ENCODE assay signal across 7 cellular contexts in genomic region chr15:84480174-84480681, GRCh38.
DNase-seq lines count a peak whose midpoint lies in the region; ATAC-seq, FAIRE-seq and TF ChIP-seq lines count a peak whose summit lies in the region.
"Not testable (repeated sequence)": the region's sequence is repeated elsewhere in the genome, so short reads cannot be mapped to it uniquely, and the experiment has no call there.

No MANE protein-coding gene starts in this region.

- not testable (repeated sequence) for TF ChIP-seq EP300 in A549 (IDR thresholded peaks at IDR 0.05); K562 (IDR thresholded peaks at IDR 0.05; ENCODE audit: low read length); HepG2 (IDR thresholded peaks at IDR 0.05; ENCODE audit: low read depth in 2 of 2, low read length in 2 of 2); HepG2 (CRISPR knock-in tag; IDR thresholded peaks at IDR 0.05; ENCODE audit: borderline replicate concordance)

- not testable (repeated sequence) for H3K79me2 ChIP-seq in K562 (ENCODE audit: control insufficient read depth, insufficient read depth, low read length); HepG2 (ENCODE audit: insufficient read depth, low read length)

- H3K27ac Mint-ChIP-seq in WTC11; activated CD8-positive, alpha-beta T cell treated with anti-CD3 and anti-CD28 coated beads, Interleukin-2, amount 10 ng/mL, durations not matched to agents 7 days and 5 days; stimulated activated naive CD8-positive, alpha-beta T cell treated with anti-CD3 and anti-CD28 coated beads, Interleukin-15, amount 100 ng/mL, for 72 hours: not testable (repeated sequence)

- not testable (repeated sequence) for H3K9ac ChIP-seq in K562 (ENCODE audit: insufficient read depth in 1 of 2, low read depth in 2 of 2, low read length in 2 of 2); HepG2 (ENCODE audit: insufficient read depth, low read depth, low read length)

- in situ Hi-C loops in Panc1 (cut with HindIII; ENCODE audit: low pct_unique_long_range_greater_than_20kb, low sequenced_read_pairs); HepG2 (cut with HindIII; ENCODE audit: extremely low pct_ligation_motif_present, low pct_unique_long_range_greater_than_20kb): not testable (repeated sequence)
- in situ Hi-C loops in K562 (cut with MboI): loop anchor here (25.0 kb wide), 1 partner anchor 343 kb away; no protein-coding TSS in a partner anchor

- not testable (repeated sequence) for H3K9me3 ChIP-seq in A549; Panc1 (ENCODE audit: control insufficient read depth, insufficient read depth, low read depth, low read length); K562 (replicated peaks; ENCODE audit: control insufficient read depth, insufficient read depth, low read depth, low read length); HepG2 (ENCODE audit: low read length)

- TF ChIP-seq CTCF in A549 (IDR thresholded peaks at IDR 0.05); Panc1 (IDR thresholded peaks at IDR 0.05); WTC11 (IDR thresholded peaks at IDR 0.05); K562 (IDR thresholded peaks at IDR 0.05 in 2 of 3, conservative IDR thresholded peaks at IDR 0.05 in 1 of 3; ENCODE audit: insufficient read depth in 2 of 3, low read depth in 1 of 3, low read length in 3 of 3); HepG2 (CRISPR knock-in tag; IDR thresholded peaks at IDR 0.05): not testable (repeated sequence)

- not testable (repeated sequence) for FAIRE-seq in A549 (lab: Jason Lieb, UNC); K562 (lab: Jason Lieb, UNC); HepG2 (lab: Jason Lieb, UNC)

- not testable (repeated sequence) for H4K20me1 ChIP-seq in K562 (replicated peaks; ENCODE audit: control insufficient read depth, insufficient read depth, low read length); HepG2 (ENCODE audit: insufficient read depth, low read length)

- not testable (repeated sequence) for H3K4me1 ChIP-seq in A549; Panc1 (ENCODE audit: control insufficient read depth, insufficient read depth, low read length); K562 (replicated peaks in 1 of 2; ENCODE audit: control insufficient read depth in 2 of 2, insufficient read depth in 2 of 2, low read length in 2 of 2); HepG2 (ENCODE audit: insufficient read depth, low read length)

- H3K27ac ChIP-seq in A549; Panc1 (ENCODE audit: low read length); K562 (ENCODE audit: extremely low read depth, low read depth, low read length); HepG2 (ENCODE audit: extremely low read length, insufficient read depth, low read length): not testable (repeated sequence)

- not testable (repeated sequence) for H3K27me3 Mint-ChIP-seq in WTC11 (ENCODE audit: low read depth); activated CD8-positive, alpha-beta T cell treated with anti-CD3 and anti-CD28 coated beads, Interleukin-2, amount 10 ng/mL, durations not matched to agents 7 days and 5 days (ENCODE audit: low read depth); stimulated activated naive CD8-positive, alpha-beta T cell treated with anti-CD3 and anti-CD28 coated beads, Interleukin-15, amount 100 ng/mL, for 72 hours

- not testable (repeated sequence) for H3K9me1 ChIP-seq in K562 (ENCODE audit: control insufficient read depth, insufficient read depth, low read length)

- H3K36me3 ChIP-seq in Panc1 (ENCODE audit: control insufficient read depth, insufficient read depth, low read length); K562 (ENCODE audit: control insufficient read depth, insufficient read depth, low read length); HepG2 (replicated peaks in 1 of 2; ENCODE audit: control insufficient read depth in 1 of 2, insufficient read depth in 2 of 2, low read length in 2 of 2): not testable (repeated sequence)

- not testable (repeated sequence) for H3K36me3 Mint-ChIP-seq in WTC11; activated CD8-positive, alpha-beta T cell treated with anti-CD3 and anti-CD28 coated beads, Interleukin-2, amount 10 ng/mL, durations not matched to agents 7 days and 5 days (ENCODE audit: low read depth)

- POLR2A ChIA-PET in A549 (lab: Yijun Ruan, JAX); Panc1 (lab: Charles Lee); WTC11 (lab: Charles Lee); activated CD8-positive, alpha-beta T cell treated with anti-CD3 and anti-CD28 coated beads, Interleukin-2, amount 10 ng/mL, durations not matched to agents 7 days and 5 days (lab: Charles Lee); K562 (lab: Yijun Ruan, JAX); HepG2 (lab: Yijun Ruan, JAX): not testable (repeated sequence)

- H3K4me1 Mint-ChIP-seq in WTC11; activated CD8-positive, alpha-beta T cell treated with anti-CD3 and anti-CD28 coated beads, Interleukin-2, amount 10 ng/mL, durations not matched to agents 7 days and 5 days (ENCODE audit: low read depth); stimulated activated naive CD8-positive, alpha-beta T cell treated with anti-CD3 and anti-CD28 coated beads, Interleukin-15, amount 100 ng/mL, for 72 hours: not testable (repeated sequence)

- ATAC-seq in A549 (peak; percentile 24 to 42), Panc1 (peak; percentile 33), WTC11 (peak; percentile 3; the same call in 1 of the 2 replicates), K562 (peak; percentile 58), HepG2 (peak; percentile 22)
- ATAC-seq in activated CD8-positive, alpha-beta T cell treated with anti-CD3 and anti-CD28 coated beads, Interleukin-2, amount 10 ng/mL, durations not matched to agents 7 days and 5 days: peak; percentile 23
- ATAC-seq in stimulated activated naive CD8-positive, alpha-beta T cell treated with anti-CD3 and anti-CD28 coated beads, Interleukin-15, amount 100 ng/mL, for 72 hours: peak; percentile 55

- not testable (repeated sequence) for H2AFZ ChIP-seq in K562 (ENCODE audit: low read depth, low read length); HepG2 (ENCODE audit: low read length)

- intact Hi-C loops in Panc1 (cut with micrococcal nuclease; ENCODE audit: unreplicated experiment); K562 (cut with micrococcal nuclease); HepG2 (cut with micrococcal nuclease; ENCODE audit: unreplicated experiment): not testable (repeated sequence)

- not testable (repeated sequence) for H3K4me3 ChIP-seq in A549; Panc1 (ENCODE audit: low read depth in 2 of 2, low read length in 2 of 2); K562; HepG2 (replicated peaks in 1 of 3; ENCODE audit: insufficient read depth in 1 of 3, low read depth in 2 of 3, low read length in 3 of 3)

- no CpG with 5 or more reads among the region's 7 CpGs for WGBS in A549 (ENCODE audit: missing lambda C conversion rate)
- WGBS in K562 (ENCODE audit: insufficient coverage, low coverage, missing lambda C conversion rate): no CpG with 5 or more reads among the region's 7 CpGs
- no CpG with 5 or more reads among the region's 7 CpGs for WGBS in HepG2 (ENCODE audit: low lambda C conversion rate)

- not testable (repeated sequence) for H3K9me3 Mint-ChIP-seq in WTC11; activated CD8-positive, alpha-beta T cell treated with anti-CD3 and anti-CD28 coated beads, Interleukin-2, amount 10 ng/mL, durations not matched to agents 7 days and 5 days (ENCODE audit: insufficient read depth); stimulated activated naive CD8-positive, alpha-beta T cell treated with anti-CD3 and anti-CD28 coated beads, Interleukin-15, amount 100 ng/mL, for 72 hours

- not testable (repeated sequence) for TF ChIP-seq RAD21 in A549 (conservative IDR thresholded peaks at IDR 0.05 in 1 of 2, IDR thresholded peaks at IDR 0.05 in 1 of 2); K562 (CRISPR knock-in tag; conservative IDR thresholded peaks at IDR 0.05 in 1 of 2, IDR thresholded peaks at IDR 0.05 in 1 of 2); HepG2 (CRISPR knock-in tag; IDR thresholded peaks at IDR 0.05)

- TF ChIP-seq POLR2A in A549 (IDR thresholded peaks at IDR 0.05; ENCODE audit: low read length); K562 (conservative IDR thresholded peaks at IDR 0.05); HepG2 (IDR thresholded peaks at IDR 0.05; ENCODE audit: insufficient read depth in 1 of 2, low read depth in 2 of 2, low read length in 2 of 2): not testable (repeated sequence)

- H3K4me2 ChIP-seq in A549; K562 (ENCODE audit: insufficient read depth, low read length); HepG2 (ENCODE audit: low read depth, low read length): not testable (repeated sequence)

- CTCF ChIA-PET in A549 (lab: Yijun Ruan, JAX); Panc1 (lab: Charles Lee); WTC11 (lab: Charles Lee); activated CD8-positive, alpha-beta T cell treated with anti-CD3 and anti-CD28 coated beads, Interleukin-2, amount 10 ng/mL, durations not matched to agents 7 days and 5 days (lab: Charles Lee); K562 (lab: Yijun Ruan, JAX; ENCODE audit: low intra/inter-chr PET ratio); HepG2 (lab: Yijun Ruan, JAX; ENCODE audit: low intra/inter-chr PET ratio, low total read pairs): not testable (repeated sequence)

- DNase-seq in A549 (ENCODE audit: low read depth in 1 of 2, low spot score in 1 of 2); Panc1 (ENCODE audit: low read depth, low spot score); WTC11 (ENCODE audit: low spot score); activated CD8-positive, alpha-beta T cell treated with anti-CD3 and anti-CD28 coated beads, Interleukin-2, amount 10 ng/mL, durations not matched to agents 7 days and 5 days; K562 (ENCODE audit: extremely low read depth in 1 of 4, low spot score in 3 of 4); HepG2 (ENCODE audit: low spot score); stimulated activated naive CD8-positive, alpha-beta T cell treated with anti-CD3 and anti-CD28 coated beads, Interleukin-15, amount 100 ng/mL, for 72 hours: not testable (repeated sequence)

- not testable (repeated sequence) for H3K27me3 ChIP-seq in Panc1 (ENCODE audit: control insufficient read depth, insufficient read depth, low read length); K562 (ENCODE audit: control insufficient read depth in 2 of 2, insufficient read depth in 2 of 2, low read length in 2 of 2); HepG2 (ENCODE audit: control insufficient read depth in 1 of 2, insufficient read depth in 2 of 2, low read length in 2 of 2)

- not testable (repeated sequence) for H3K4me3 Mint-ChIP-seq in WTC11; activated CD8-positive, alpha-beta T cell treated with anti-CD3 and anti-CD28 coated beads, Interleukin-2, amount 10 ng/mL, durations not matched to agents 7 days and 5 days; stimulated activated naive CD8-positive, alpha-beta T cell treated with anti-CD3 and anti-CD28 coated beads, Interleukin-15, amount 100 ng/mL, for 72 hours

- not testable (repeated sequence) for BruUV-seq in Panc1 (replicated peaks; lab: Mats Ljungman, UMichigan); K562 (replicated peaks; lab: Mats Ljungman, UMichigan); HepG2 (replicated peaks; lab: Mats Ljungman, UMichigan)

Comparison
In these comparisons a context has a peak if more than half of its experiments do, and no peak if none do; other contexts are left out.
1. ATAC-seq: peak in every context shown above with its lines; median percentile 58 in K562; 55 in stimulated activated naive CD8-positive, alpha-beta T cell treated with anti-CD3 and anti-CD28 coated beads, Interleukin-15, amount 100 ng/mL, for 72 hours; 33 in A549; 33 in Panc1; 23 in activated CD8-positive, alpha-beta T cell treated with anti-CD3 and anti-CD28 coated beads, Interleukin-2, amount 10 ng/mL, durations not matched to agents 7 days and 5 days; 22 in HepG2; 3 in WTC11.